In the genomic region with DNA sequence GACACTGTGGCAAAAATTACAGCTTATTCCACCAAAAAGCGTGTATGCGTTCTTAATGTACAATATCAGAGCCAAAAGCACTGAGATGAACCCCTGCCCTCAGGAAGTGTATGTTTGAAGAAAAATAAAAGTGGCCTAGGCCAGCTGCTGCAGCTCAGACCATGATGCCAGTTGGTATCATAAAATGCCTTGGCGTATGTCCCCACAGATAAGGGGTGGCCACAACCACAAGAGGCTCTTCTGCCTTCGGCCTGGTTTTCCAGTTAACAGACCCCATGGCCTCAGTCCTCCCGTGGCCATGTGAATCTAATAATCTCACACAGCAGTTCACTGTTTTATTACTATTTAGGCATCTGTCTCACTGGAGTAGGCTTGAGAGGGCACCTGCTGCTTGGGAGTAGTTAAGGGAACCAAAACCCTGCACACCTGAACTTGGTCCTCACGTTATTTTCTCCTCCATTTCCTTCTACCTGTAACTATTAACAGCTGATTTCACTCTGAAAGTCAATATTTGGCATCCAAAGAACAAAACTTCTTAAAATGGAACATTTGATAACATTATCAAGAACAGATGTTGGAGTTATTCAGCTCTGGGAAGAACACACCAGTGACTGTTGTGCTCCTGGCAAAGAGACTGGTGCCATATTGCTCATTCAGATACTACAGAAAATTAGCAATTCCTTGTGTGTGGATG, we compare ENCODE assay signal across 20 cellular contexts.
"Had no signal": no experiment of that assay in that cellular context is flagged by ENCODE, and none has a peak within 500 bp of the region (broad histone marks: within the 10 kb centered on the region; RNA-seq: fewer than 3 reads in every experiment).

No MANE protein-coding gene starts in this region.

- FAIRE-seq: TTC549 had no signal

- H3K4me3 Mint-ChIP-seq: activated CD4-positive, alpha-beta memory T cell treated with anti-CD3 and anti-CD28 coated beads, Interleukin-2, amount 10 ng/mL, durations not matched to agents 7 days and 5 days; activated naive CD4-positive, alpha-beta T cell treated with anti-CD3 and anti-CD28 coated beads, Interleukin-2, amount 10 ng/mL, durations not matched to agents 7 days and 5 days; mesothelial cell of epicardium had no signal

- H3K27ac Mint-ChIP-seq: activated CD4-positive, alpha-beta memory T cell treated with anti-CD3 and anti-CD28 coated beads, Interleukin-2, amount 10 ng/mL, durations not matched to agents 7 days and 5 days; activated naive CD4-positive, alpha-beta T cell treated with anti-CD3 and anti-CD28 coated beads, Interleukin-2, amount 10 ng/mL, durations not matched to agents 7 days and 5 days; mesothelial cell of epicardium had no signal

- DNase-seq: activated CD4-positive, alpha-beta memory T cell treated with anti-CD3 and anti-CD28 coated beads, Interleukin-2, amount 10 ng/mL, durations not matched to agents 7 days and 5 days; activated CD4-positive, alpha-beta T cell treated with anti-CD3 and anti-CD28 coated beads for 48 hours; activated CD4-positive, CD25-positive, alpha-beta regulatory T cell; activated effector memory CD4-positive, alpha-beta T cell treated with Interleukin-2 at 50 U/mL for 16 hours; activated naive CD4-positive, alpha-beta T cell treated with anti-CD3 and anti-CD28 coated beads, Interleukin-2, amount 10 ng/mL, durations not matched to agents 7 days and 5 days; activated T-cell treated with anti-CD3 and anti-CD28 coated beads, Interleukin-2, amount 50 U/mL, for 48 hours; aorta; cerebellar nuclear complex; effector CD4-positive, alpha-beta T cell; islet precursor cell; left colon; occipital lobe; retina; stimulated activated naive CD8-positive, alpha-beta T cell treated with anti-CD3 and anti-CD28 coated beads, Interleukin-15, Interleukin-2, amounts not matched to agents 100 U/mL and 50 U/mL, for 24 hours; T-helper 2 cell; uterus had no signal

- H3K9me3 Mint-ChIP-seq: activated CD4-positive, alpha-beta memory T cell treated with anti-CD3 and anti-CD28 coated beads, Interleukin-2, amount 10 ng/mL, durations not matched to agents 7 days and 5 days; activated naive CD4-positive, alpha-beta T cell treated with anti-CD3 and anti-CD28 coated beads, Interleukin-2, amount 10 ng/mL, durations not matched to agents 7 days and 5 days; mesothelial cell of epicardium had no signal

- H3K27me3 Mint-ChIP-seq: activated CD4-positive, alpha-beta memory T cell treated with anti-CD3 and anti-CD28 coated beads, Interleukin-2, amount 10 ng/mL, durations not matched to agents 7 days and 5 days; activated naive CD4-positive, alpha-beta T cell treated with anti-CD3 and anti-CD28 coated beads, Interleukin-2, amount 10 ng/mL, durations not matched to agents 7 days and 5 days had no signal

- H3K9me3 ChIP-seq: tibial nerve, uterus had no signal

- H3K4me3 ChIP-seq: hepatocyte, tibial nerve, uterus had no signal

- H3K27me3 ChIP-seq: hepatocyte, tibial nerve, uterus had no signal

- H3K4me1 Mint-ChIP-seq: activated naive CD4-positive, alpha-beta T cell treated with anti-CD3 and anti-CD28 coated beads, Interleukin-2, amount 10 ng/mL, durations not matched to agents 7 days and 5 days had no signal

- H3K4me1 ChIP-seq: tibial nerve, uterus had no signal

- H3K36me3 ChIP-seq: uterus had no signal

- H3K27ac ChIP-seq: hepatocyte, tibial nerve, uterus had no signal
